Comparison of ENCODE assay signal across 9 cellular contexts in the genomic region with DNA sequence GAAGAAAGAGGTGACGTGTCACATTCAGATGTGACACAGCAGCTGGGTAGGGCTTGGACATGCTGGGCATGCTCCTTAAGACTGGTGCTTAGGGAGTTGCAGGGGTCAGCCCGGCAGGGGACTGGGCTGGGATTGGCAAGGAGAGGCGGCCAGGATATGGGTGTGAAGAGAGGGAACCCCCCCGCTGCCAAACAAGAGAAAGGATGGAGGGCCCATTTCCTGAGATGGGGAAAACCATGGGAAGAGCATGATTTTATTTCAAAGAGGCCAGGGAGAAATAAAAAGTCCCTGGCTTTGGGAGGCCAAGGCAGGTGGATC. TPM values are rescaled to one million over a fixed set of nuclear protein-coding genes. Genes with fewer than 3 reads are reported as not detected.
DNase-seq lines count a peak whose midpoint lies in the region; ATAC-seq and TF ChIP-seq lines count a peak whose summit lies in the region.
"Had no signal": no experiment of that assay in that cellular context is flagged by ENCODE, and none has a peak within 500 bp of the region (broad histone marks: within the 10 kb centered on the region; RNA-seq: fewer than 3 reads in every experiment).

No MANE protein-coding gene starts in this region.

- POLR2A ChIA-PET in CD4-positive, alpha-beta memory T cell (lab: Charles Lee; ENCODE audit: partially characterized antibody), result interaction anchor here (0.6 to 14.5 kb wide), 8 partner anchors 11 to 560 kb away, joined by 3 to 165 read pairs (median 6); partner anchors contain the start of genes MIEF1, RPL3 and TAB1
- POLR2A ChIA-PET in HEK293 (lab: Yijun Ruan, JAX), result interaction anchor here (0.6 to 6.1 kb wide), 8 partner anchors 18 to 499 kb away, joined by 4 to 85 read pairs (median 6); partner anchors contain the start of genes MIEF1 and RPL3

- no peak for ATAC-seq in activated naive CD8-positive, alpha-beta T cell treated with anti-CD3 and anti-CD28 coated beads, Interleukin-2, amount 50 U/mL, for 24 hours
- ATAC-seq in activated CD4-positive, CD25-positive, alpha-beta regulatory T cell treated with anti-CD3 and anti-CD28 coated beads, Interleukin-2, amount 50 U/mL, for 24 hours, result no peak

- peaks cover 86% of the 10 kb centered on the region for H3K4me1 ChIP-seq in CD4-positive, alpha-beta memory T cell (ENCODE audit: insufficient read depth, low read length)
- peaks cover 7% of the 10 kb centered on the region; the same call in 1 of the 2 replicates for H3K4me1 ChIP-seq in HEK293 (ENCODE audit: control insufficient read depth, insufficient read depth, low read length)

- intact Hi-C loops in CD4-positive, alpha-beta memory T cell (cut with micrococcal nuclease), result loop anchor here (10.0 kb wide), 1 partner anchor 281 kb away; the partner anchor contains the start of gene PDGFB

- CTCF ChIA-PET in CD4-positive, alpha-beta memory T cell (lab: Charles Lee; ENCODE audit: partially characterized antibody), result interaction anchor here (12.4 kb wide), 1 partner anchor 32 kb away, joined by 345 read pairs; no protein-coding TSS in a partner anchor
- CTCF ChIA-PET in HEK293 (lab: Yijun Ruan, JAX), result interaction anchor here (0.7 to 13.7 kb wide), 4 partner anchors 11 to 760 kb away, joined by 3 to 380 read pairs (median 4); no protein-coding TSS in a partner anchor

- H3K36me3 Mint-ChIP-seq in CD4-positive, alpha-beta memory T cell, result peaks cover 25 to 73% of the 10 kb centered on the region in 2 donors
- H3K36me3 Mint-ChIP-seq in activated naive CD8-positive, alpha-beta T cell treated with anti-CD3 and anti-CD28 coated beads, Interleukin-2, amount 50 U/mL, for 24 hours (ENCODE audit: low read depth), result peaks cover 66% of the 10 kb centered on the region
- H3K36me3 Mint-ChIP-seq in nephron (ENCODE audit: low read depth), result peaks cover 51% of the 10 kb centered on the region

- peaks cover 45 to 92% (median 78%) of the 10 kb centered on the region in 4 donors for H3K4me1 Mint-ChIP-seq in CD4-positive, alpha-beta memory T cell
- peaks cover 79% of the 10 kb centered on the region for H3K4me1 Mint-ChIP-seq in activated naive CD8-positive, alpha-beta T cell treated with anti-CD3 and anti-CD28 coated beads, Interleukin-2, amount 50 U/mL, for 24 hours
- H3K4me1 Mint-ChIP-seq in nephron, result peaks cover 73% of the 10 kb centered on the region

- TF ChIP-seq CTCF in HEK293 (tag by site-specific recombination; IDR thresholded peaks at IDR 0.05) (no peak), nephron (IDR thresholded peaks at IDR 0.05; ENCODE audit: unreplicated experiment in 3 of 3) (no peak)

- H3K4me3 Mint-ChIP-seq in CD4-positive, alpha-beta memory T cell, result peak overlapping the region in 5 of 8 donors; percentile 4 to 78 (median 55)
- H3K4me3 Mint-ChIP-seq in activated naive CD8-positive, alpha-beta T cell treated with anti-CD3 and anti-CD28 coated beads, Interleukin-2, amount 50 U/mL, for 24 hours, result peak overlapping the region; percentile 36
- peak overlapping the region; percentile 47 to 80 (median 69) for H3K4me3 Mint-ChIP-seq in nephron

- no peak overlapping the region for H3K4me3 ChIP-seq in CD4-positive, alpha-beta memory T cell (ENCODE audit: low read length in 2 of 2)
- H3K4me3 ChIP-seq in HEK293 (ENCODE audit: low read depth, low read length), result no peak overlapping the region

- H3K27ac Mint-ChIP-seq in CD4-positive, alpha-beta memory T cell, result peak overlapping the region in 6 of 7 donors; percentile 47 to 100 (median 86)
- H3K27ac Mint-ChIP-seq in activated naive CD8-positive, alpha-beta T cell treated with anti-CD3 and anti-CD28 coated beads, Interleukin-2, amount 50 U/mL, for 24 hours, result peak overlapping the region; percentile 84
- H3K27ac Mint-ChIP-seq in nephron, result peak overlapping the region; percentile 48 to 86 (median 67)

- H3K9me3 Mint-ChIP-seq in CD4-positive, alpha-beta memory T cell, result peaks cover 0 to 6% (median 0%) of the 10 kb centered on the region in 8 donors
- no peaks in the 10 kb centered on the region for H3K9me3 Mint-ChIP-seq in activated naive CD8-positive, alpha-beta T cell treated with anti-CD3 and anti-CD28 coated beads, Interleukin-2, amount 50 U/mL, for 24 hours
- no peaks in the 10 kb centered on the region for H3K9me3 Mint-ChIP-seq in nephron

- H3K27ac ChIP-seq in CD4-positive, alpha-beta memory T cell (ENCODE audit: low read depth, low read length), result no peak overlapping the region
- H3K27ac ChIP-seq in HEK293 (ENCODE audit: extremely low read depth, low read depth, low read length), result peak overlapping the region; percentile 1; the same call in 1 of the 2 replicates

- H3K27me3 ChIP-seq in CD4-positive, alpha-beta memory T cell (ENCODE audit: insufficient read depth, low read length), result no peaks in the 10 kb centered on the region

- no peaks in the 10 kb centered on the region for H3K27me3 Mint-ChIP-seq in CD4-positive, alpha-beta memory T cell
- H3K27me3 Mint-ChIP-seq in activated naive CD8-positive, alpha-beta T cell treated with anti-CD3 and anti-CD28 coated beads, Interleukin-2, amount 50 U/mL, for 24 hours, result no peaks in the 10 kb centered on the region
- H3K27me3 Mint-ChIP-seq in nephron (ENCODE audit: low read depth), result peaks cover 3% of the 10 kb centered on the region

- no peaks in the 10 kb centered on the region for H3K9me3 ChIP-seq in CD4-positive, alpha-beta memory T cell (ENCODE audit: control insufficient read depth in 1 of 2, low read length in 2 of 2)
- no peaks in the 10 kb centered on the region for H3K9me3 ChIP-seq in HEK293 (ENCODE audit: control insufficient read depth, insufficient read depth, low read depth, low read length)

- H3K36me3 ChIP-seq in CD4-positive, alpha-beta memory T cell (ENCODE audit: insufficient read depth, low read length), result peaks cover 51% of the 10 kb centered on the region
- H3K36me3 ChIP-seq in HEK293 (ENCODE audit: control insufficient read depth in 2 of 2, insufficient read depth in 1 of 2, low read length in 2 of 2), result peaks cover 11 to 86% of the 10 kb centered on the region in 2 experiments; a peak in 2 of 3 replicates

- no peak for DNase-seq in CD4-positive, alpha-beta memory T cell
- DNase-seq in activated naive CD8-positive, alpha-beta T cell treated with anti-CD3 and anti-CD28 coated beads, Interleukin-2, amount 50 U/mL, for 24 hours, result no peak
- no peak for DNase-seq in COR-L47 (lab: John Stamatoyannopoulos, UW)
- no peak for DNase-seq in OCI-M2 (lab: John Stamatoyannopoulos, UW; ENCODE audit: unreplicated experiment)
- no peak for DNase-seq in NCI-H2227 (lab: John Stamatoyannopoulos, UW; ENCODE audit: unreplicated experiment)
- DNase-seq: NCI-H187 had no signal

TF ChIP-seq in HEK293, 187 proteins besides CTCF, POLR2A, EP300 and RAD21:
- TF ChIP-seq ZNF37A (tag by site-specific recombination; IDR thresholded peaks at IDR 0.05), result no peak
- no peak for TF ChIP-seq ZNF473 (tag by site-specific recombination; IDR thresholded peaks at IDR 0.05)
- TF ChIP-seq ZNF335 (tag by site-specific recombination; conservative IDR thresholded peaks at IDR 0.05), result no peak
- no peak for TF ChIP-seq HOXC10 (CRISPR knock-in tag; IDR thresholded peaks at IDR 0.05)
- TF ChIP-seq ZBTB21 (tag by site-specific recombination; IDR thresholded peaks at IDR 0.05), result no peak
- TF ChIP-seq, protein P1, sequence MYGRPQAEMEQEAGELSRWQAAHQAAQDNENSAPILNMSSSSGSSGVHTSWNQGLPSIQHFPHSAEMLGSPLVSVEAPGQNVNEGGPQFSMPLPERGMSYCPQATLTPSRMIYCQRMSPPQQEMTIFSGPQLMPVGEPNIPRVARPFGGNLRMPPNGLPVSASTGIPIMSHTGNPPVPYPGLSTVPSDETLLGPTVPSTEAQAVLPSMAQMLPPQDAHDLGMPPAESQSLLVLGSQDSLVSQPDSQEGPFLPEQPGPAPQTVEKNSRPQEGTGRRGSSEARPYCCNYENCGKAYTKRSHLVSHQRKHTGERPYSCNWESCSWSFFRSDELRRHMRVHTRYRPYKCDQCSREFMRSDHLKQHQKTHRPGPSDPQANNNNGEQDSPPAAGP (tag by site-specific recombination; IDR thresholded peaks at IDR 0.05), result no peak
- no peak for TF ChIP-seq ZNF311 (tag by site-specific recombination; IDR thresholded peaks at IDR 0.05; ENCODE audit: borderline replicate concordance)
- TF ChIP-seq SETDB1 (IDR thresholded peaks at IDR 0.05; ENCODE audit: insufficient read length, low read length), result no peak

RNA-seq across cellular contexts. Expression of gene ATF4, which starts 5.3 kb away (rescaled TPM):
- 100 to 1,000 TPM; 265 to 278 TPM for total RNA-seq in CD4-positive, alpha-beta memory T cell
- 100 to 1,000 TPM in 1 of 2 donors, 10 to 100 TPM in 1; 44.4 to 109 TPM for polyA plus RNA-seq in CD4-positive, alpha-beta memory T cell

RNA-seq across cellular contexts. Expression of gene RPS19BP1, which starts 6.9 kb away (rescaled TPM):
- 10 to 100 TPM; 66.9 to 67.1 TPM for total RNA-seq in CD4-positive, alpha-beta memory T cell
- polyA plus RNA-seq in CD4-positive, alpha-beta memory T cell, result 100 to 1,000 TPM; 103 to 112 TPM

RNA-seq across cellular contexts. Expression of gene MIEF1, which starts 23.5 kb away (rescaled TPM):
- 10 to 100 TPM; 40.5 to 44.3 TPM for total RNA-seq in CD4-positive, alpha-beta memory T cell
- polyA plus RNA-seq in CD4-positive, alpha-beta memory T cell, result 10 to 100 TPM; 15.4 to 27.5 TPM

RNA-seq across cellular contexts. Expression of gene CACNA1I, which starts 44.9 kb away (rescaled TPM):
- 10 to 100 TPM; 57.8 to 58.0 TPM for total RNA-seq in CD4-positive, alpha-beta memory T cell
- 1 to 10 TPM in 1 of 2 donors, under 1 TPM in 1; 0.30 to 1.6 TPM for polyA plus RNA-seq in CD4-positive, alpha-beta memory T cell
